ENCODE assay signal across 22 cellular contexts in genomic region chr16:57113664-57114063, GRCh38.
"Had no signal": no experiment of that assay in that cellular context is flagged by ENCODE, and none has a peak within 500 bp of the region (broad histone marks: within the 10 kb centered on the region; RNA-seq: fewer than 3 reads in every experiment).

No MANE protein-coding gene starts in this region.

- H3K27me3 Mint-ChIP-seq: activated B cell treated with CpG ODN at 0.5 μM for 24 hours; effector memory CD8-positive, alpha-beta T cell had no signal

- H3K4me3 Mint-ChIP-seq: activated B cell treated with CpG ODN at 0.5 μM for 24 hours; activated CD8-positive, alpha-beta memory T cell treated with anti-CD3 and anti-CD28 coated beads, Interleukin-2, amount 10 ng/mL, durations not matched to agents 7 days and 5 days; activated CD8-positive, alpha-beta T cell treated with anti-CD3 and anti-CD28 coated beads, Interleukin-2, amount 10 ng/mL, durations not matched to agents 7 days and 5 days; effector memory CD8-positive, alpha-beta T cell; nephron; T-helper 2 cell treated with Interferon-gamma antibody and Interleukin-4, amounts not matched to agents 5 μg/mL and 100 μg/mL, for 36 hours had no signal

- H3K9me3 ChIP-seq: gastroesophageal sphincter, right atrium auricular region, thoracic aorta had no signal

- H3K9me3 Mint-ChIP-seq: activated B cell treated with CpG ODN at 0.5 μM for 24 hours; activated naive CD4-positive, alpha-beta T cell treated with anti-CD3 and anti-CD28 coated beads, Interleukin-2, amount 50 U/mL, for 72 hours; activated T-helper 2 cell treated with anti-CD3 and anti-CD28 coated beads, Interferon-gamma antibody, Interleukin-2, Interleukin-4, amounts not matched to agents 10 μg/mL and 5 μg/mL and 100 μg/mL, durations not matched to agents 14 hours and 24 hours and 36 hours; effector memory CD8-positive, alpha-beta T cell; nephron; T-helper 2 cell treated with Interferon-gamma antibody and Interleukin-4, amounts not matched to agents 5 μg/mL and 100 μg/mL, for 36 hours had no signal

- H3K27ac Mint-ChIP-seq: activated B cell treated with CpG ODN at 0.5 μM for 24 hours; activated CD8-positive, alpha-beta T cell treated with anti-CD3 and anti-CD28 coated beads, Interleukin-2, amount 10 ng/mL, durations not matched to agents 7 days and 5 days; activated T-helper 2 cell treated with anti-CD3 and anti-CD28 coated beads, Interferon-gamma antibody, Interleukin-2, Interleukin-4, amounts not matched to agents 10 μg/mL and 5 μg/mL and 100 μg/mL, durations not matched to agents 14 hours and 24 hours and 36 hours; effector memory CD8-positive, alpha-beta T cell; T-helper 2 cell treated with Interferon-gamma antibody and Interleukin-4, amounts not matched to agents 5 μg/mL and 100 μg/mL, for 36 hours had no signal

- ATAC-seq: activated CD8-positive, alpha-beta memory T cell treated with anti-CD3 and anti-CD28 coated beads, Interleukin-2, amount 10 ng/mL, durations not matched to agents 7 days and 5 days; activated CD8-positive, alpha-beta T cell treated with anti-CD3 and anti-CD28 coated beads, Interleukin-2, amount 10 ng/mL, durations not matched to agents 7 days and 5 days; effector memory CD8-positive, alpha-beta T cell; gastroesophageal sphincter; left colon had no signal

- H3K36me3 ChIP-seq: right atrium auricular region, thoracic aorta had no signal

- H3K4me3 ChIP-seq: gastroesophageal sphincter, hepatocyte, right atrium auricular region, thoracic aorta had no signal

- H3K36me3 Mint-ChIP-seq: activated CD8-positive, alpha-beta memory T cell treated with anti-CD3 and anti-CD28 coated beads, Interleukin-2, amount 10 ng/mL, durations not matched to agents 7 days and 5 days; activated naive CD4-positive, alpha-beta T cell treated with anti-CD3 and anti-CD28 coated beads, Interleukin-2, amount 50 U/mL, for 72 hours had no signal

- DNase-seq: activated B cell treated with CpG ODN at 0.5 μM for 24 hours; activated CD4-positive, alpha-beta T cell treated with anti-CD3 and anti-CD28 coated beads, Interleukin-2, amount 50 U/mL, for 1 hour; activated CD8-positive, alpha-beta memory T cell treated with anti-CD3 and anti-CD28 coated beads, Interleukin-2, amount 10 ng/mL, durations not matched to agents 7 days and 5 days; activated CD8-positive, alpha-beta T cell treated with anti-CD3 and anti-CD28 coated beads, Interleukin-2, amount 10 ng/mL, durations not matched to agents 7 days and 5 days; activated T-cell treated with anti-CD3 and anti-CD28 coated beads, Interleukin-2, amount 50 U/mL, for 48 hours; cerebellar nuclear complex; effector memory CD8-positive, alpha-beta T cell; islet precursor cell; left colon; mammary epithelial cell; stimulated activated CD4-positive, alpha-beta T cell treated with anti-CD3 and anti-CD28 coated beads, Interleukin-15, amount 100 ng/mL, for 24 hours; stimulated activated CD4-positive, alpha-beta T cell treated with anti-CD3 and anti-CD28 coated beads, Interleukin-2, amount 100 ng/mL, for 24 hours; stimulated activated naive CD4-positive, alpha-beta T cell treated with Interleukin-2 at 50 U/mL for 16 hours; trophoblast cell had no signal

- H3K27ac ChIP-seq: hepatocyte, right atrium auricular region had no signal

- H3K4me1 Mint-ChIP-seq: activated B cell treated with CpG ODN at 0.5 μM for 24 hours had no signal
